ENCODE assay signal across 1 cellular context in genomic region chr6:20259316-20260049, GRCh38.
TF ChIP-seq lines count a peak whose summit lies in the region.

No MANE protein-coding gene starts in this region.

TF ChIP-seq in GM23338, 12 proteins besides CTCF, POLR2A, EP300 and RAD21 (continued from another document):
- no peak for TF ChIP-seq ZNF462 (CRISPR knock-in tag; IDR thresholded peaks at IDR 0.05)
- no peak for TF ChIP-seq POLR2AphosphoS5 (IDR thresholded peaks at IDR 0.05; ENCODE audit: low read depth)
- no peak for TF ChIP-seq EZH2phosphoT487 (IDR thresholded peaks at IDR 0.05; ENCODE audit: unreplicated experiment)
- no peak for TF ChIP-seq EZH2 (IDR thresholded peaks at IDR 0.05; ENCODE audit: low read depth, unreplicated experiment)
- TF ChIP-seq NANOG (IDR thresholded peaks at IDR 0.05; ENCODE audit: borderline replicate concordance): no peak
- TF ChIP-seq STAT1 (IDR thresholded peaks at IDR 0.05; ENCODE audit: unreplicated experiment): no peak
- TF ChIP-seq, protein P1, sequence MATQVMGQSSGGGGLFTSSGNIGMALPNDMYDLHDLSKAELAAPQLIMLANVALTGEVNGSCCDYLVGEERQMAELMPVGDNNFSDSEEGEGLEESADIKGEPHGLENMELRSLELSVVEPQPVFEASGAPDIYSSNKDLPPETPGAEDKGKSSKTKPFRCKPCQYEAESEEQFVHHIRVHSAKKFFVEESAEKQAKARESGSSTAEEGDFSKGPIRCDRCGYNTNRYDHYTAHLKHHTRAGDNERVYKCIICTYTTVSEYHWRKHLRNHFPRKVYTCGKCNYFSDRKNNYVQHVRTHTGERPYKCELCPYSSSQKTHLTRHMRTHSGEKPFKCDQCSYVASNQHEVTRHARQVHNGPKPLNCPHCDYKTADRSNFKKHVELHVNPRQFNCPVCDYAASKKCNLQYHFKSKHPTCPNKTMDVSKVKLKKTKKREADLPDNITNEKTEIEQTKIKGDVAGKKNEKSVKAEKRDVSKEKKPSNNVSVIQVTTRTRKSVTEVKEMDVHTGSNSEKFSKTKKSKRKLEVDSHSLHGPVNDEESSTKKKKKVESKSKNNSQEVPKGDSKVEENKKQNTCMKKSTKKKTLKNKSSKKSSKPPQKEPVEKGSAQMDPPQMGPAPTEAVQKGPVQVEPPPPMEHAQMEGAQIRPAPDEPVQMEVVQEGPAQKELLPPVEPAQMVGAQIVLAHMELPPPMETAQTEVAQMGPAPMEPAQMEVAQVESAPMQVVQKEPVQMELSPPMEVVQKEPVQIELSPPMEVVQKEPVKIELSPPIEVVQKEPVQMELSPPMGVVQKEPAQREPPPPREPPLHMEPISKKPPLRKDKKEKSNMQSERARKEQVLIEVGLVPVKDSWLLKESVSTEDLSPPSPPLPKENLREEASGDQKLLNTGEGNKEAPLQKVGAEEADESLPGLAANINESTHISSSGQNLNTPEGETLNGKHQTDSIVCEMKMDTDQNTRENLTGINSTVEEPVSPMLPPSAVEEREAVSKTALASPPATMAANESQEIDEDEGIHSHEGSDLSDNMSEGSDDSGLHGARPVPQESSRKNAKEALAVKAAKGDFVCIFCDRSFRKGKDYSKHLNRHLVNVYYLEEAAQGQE (IDR thresholded peaks at IDR 0.05; ENCODE audit: unreplicated experiment): no peak
